ENCODE assay signal across 10 cellular contexts in genomic region chr16:14111713-14112538, GRCh38. TPM values are rescaled to one million over a fixed set of nuclear protein-coding genes. Genes with fewer than 3 reads are reported as not detected.
A peak's percentile ranks its signal among the peaks of the same experiment; 100 is the strongest.
DNase-seq lines count a peak whose midpoint lies in the region; ATAC-seq and TF ChIP-seq lines count a peak whose summit lies in the region.
"Had no signal": no experiment of that assay in that cellular context is flagged by ENCODE, and none has a peak within 500 bp of the region (broad histone marks: within the 10 kb centered on the region; RNA-seq: fewer than 3 reads in every experiment).

No MANE protein-coding gene starts in this region.

- 65% methylated on average over 14 of the region's 14 CpGs for WGBS in suprapubic skin

- H3K9me3 ChIP-seq in suprapubic skin = no peaks in the 10 kb centered on the region

- no peaks in the 10 kb centered on the region for H3K36me3 ChIP-seq in suprapubic skin

- H3K27ac ChIP-seq in VCaP = peak overlapping the region; percentile 52
- H3K27ac ChIP-seq in suprapubic skin = no peak overlapping the region

- H3K4me1 Mint-ChIP-seq in stimulated activated effector memory CD8-positive, alpha-beta T cell treated with anti-CD3 and anti-CD28 coated beads, Interleukin-12 subunit alpha, Interleukin-12 subunit beta, amount 100 ng/mL, for 72 hours = peaks cover 29% of the 10 kb centered on the region
- H3K4me1 Mint-ChIP-seq in activated T-cell treated with anti-CD3 and anti-CD28 coated beads, Interleukin-2, amount 50 U/mL, for 4 hours (ENCODE audit: low read depth) = peaks cover 35% of the 10 kb centered on the region

- TF ChIP-seq EP300 in suprapubic skin (IDR thresholded peaks at IDR 0.05) = no peak

- H3K27me3 Mint-ChIP-seq in activated T-cell treated with anti-CD3 and anti-CD28 coated beads, Interleukin-2, amount 50 U/mL, for 4 hours (ENCODE audit: low read depth) = no peaks in the 10 kb centered on the region
- H3K27me3 Mint-ChIP-seq: activated naive CD8-positive, alpha-beta T cell had no signal

- H3K27ac Mint-ChIP-seq in stimulated activated effector memory CD8-positive, alpha-beta T cell treated with anti-CD3 and anti-CD28 coated beads, Interleukin-12 subunit alpha, Interleukin-12 subunit beta, amount 100 ng/mL, for 72 hours = peak overlapping the region; percentile 57
- H3K27ac Mint-ChIP-seq: activated naive CD8-positive, alpha-beta T cell had no signal

- no peak for TF ChIP-seq CTCF in VCaP (conservative IDR thresholded peaks at IDR 0.05)
- TF ChIP-seq CTCF in suprapubic skin (IDR thresholded peaks at IDR 0.05) = no peak

- H3K4me1 ChIP-seq in suprapubic skin = peaks cover 28% of the 10 kb centered on the region

- no peaks in the 10 kb centered on the region for H3K27me3 ChIP-seq in suprapubic skin

- DNase-seq in HT1080 (ENCODE audit: low read depth) (peak; percentile 18), left cardiac atrium (peak; percentile 70), suprapubic skin (ENCODE audit: low spot score in 2 of 2) (no peak), NCI-H526 (lab: John Stamatoyannopoulos, UW) (no peak)
- no peak for DNase-seq in stimulated activated effector memory CD8-positive, alpha-beta T cell treated with anti-CD3 and anti-CD28 coated beads, Interleukin-12 subunit alpha, Interleukin-12 subunit beta, amount 100 ng/mL, for 72 hours (ENCODE audit: low spot score in 2 of 2)
- no peak for DNase-seq in activated T-cell treated with anti-CD3 and anti-CD28 coated beads, Interleukin-2, amount 50 U/mL, for 4 hours

- intact Hi-C loops in left cardiac atrium (cut with DNase I) = no loop called here

- TF ChIP-seq POLR2A in suprapubic skin (IDR thresholded peaks at IDR 0.05) = no peak

- no peaks in the 10 kb centered on the region for H3K36me3 Mint-ChIP-seq in stimulated activated effector memory CD8-positive, alpha-beta T cell treated with anti-CD3 and anti-CD28 coated beads, Interleukin-12 subunit alpha, Interleukin-12 subunit beta, amount 100 ng/mL, for 72 hours
- peaks cover 4% of the 10 kb centered on the region for H3K36me3 Mint-ChIP-seq in activated T-cell treated with anti-CD3 and anti-CD28 coated beads, Interleukin-2, amount 50 U/mL, for 4 hours (ENCODE audit: insufficient read depth)

- no peaks in the 10 kb centered on the region for H3K9me3 Mint-ChIP-seq in stimulated activated effector memory CD8-positive, alpha-beta T cell treated with anti-CD3 and anti-CD28 coated beads, Interleukin-12 subunit alpha, Interleukin-12 subunit beta, amount 100 ng/mL, for 72 hours
- H3K9me3 Mint-ChIP-seq in activated T-cell treated with anti-CD3 and anti-CD28 coated beads, Interleukin-2, amount 50 U/mL, for 4 hours = no peaks in the 10 kb centered on the region
- H3K9me3 Mint-ChIP-seq: neural crest cell had no signal

- H3K4me3 ChIP-seq in suprapubic skin = no peak overlapping the region

- H3K4me3 Mint-ChIP-seq in stimulated activated effector memory CD8-positive, alpha-beta T cell treated with anti-CD3 and anti-CD28 coated beads, Interleukin-12 subunit alpha, Interleukin-12 subunit beta, amount 100 ng/mL, for 72 hours = no peak overlapping the region
- H3K4me3 Mint-ChIP-seq in activated T-cell treated with anti-CD3 and anti-CD28 coated beads, Interleukin-2, amount 50 U/mL, for 4 hours = no peak overlapping the region
- H3K4me3 Mint-ChIP-seq: activated naive CD8-positive, alpha-beta T cell; neural crest cell had no signal

- ATAC-seq in left cardiac atrium = peak; percentile 53 to 62
- no peak for ATAC-seq in stimulated activated effector memory CD8-positive, alpha-beta T cell treated with anti-CD3 and anti-CD28 coated beads, Interleukin-12 subunit alpha, Interleukin-12 subunit beta, amount 100 ng/mL, for 72 hours
- ATAC-seq in HG03460 (IDR thresholded peaks at IDR 0.05; ENCODE audit: unreplicated experiment) = no peak
- no peak for ATAC-seq in activated T-cell treated with anti-CD3 and anti-CD28 coated beads, Interleukin-2, amount 50 U/mL, for 4 hours

RNA-seq across cellular contexts. Expression of gene MRTFB, which starts 40.8 kb away (rescaled TPM):
- total RNA-seq in HT1080 (2014; rRNA removed; shearing (Covaris generic)) = 2.6 and 5.1 TPM in 2 replicates
- polyA plus RNA-seq in HT1080 (2015; cell fraction: cytosol; rRNA removed) = 4.1 and 4.6 TPM in 2 replicates
- polyA plus RNA-seq in HT1080 (2015; cell fraction: nucleus; rRNA removed) = 12.9 and 20.9 TPM in 2 replicates
- total RNA-seq in left cardiac atrium = 10 to 100 TPM; 34.7 to 36.8 TPM
- 100 to 1,000 TPM in 1 of 4 donors, 10 to 100 TPM in 3; 43.6 to 197 (median 65.5) TPM for total RNA-seq in suprapubic skin
- 10 to 100 TPM in 1 of 3 donors, 1 to 10 TPM in 2; 8.6 to 11.0 (median 8.9) TPM for total RNA-seq in activated T-cell treated with anti-CD3 and anti-CD28 coated beads, Interleukin-2, amount 50 U/mL, for 4 hours

Comparison
In these comparisons a context has a peak if more than half of its experiments do, and no peak if none do; other contexts are left out.
1. DNase-seq: peak in HT1080 (single experiment) and left cardiac atrium (single experiment); none in stimulated activated effector memory CD8-positive, alpha-beta T cell treated with anti-CD3 and anti-CD28 coated beads, Interleukin-12 subunit alpha, Interleukin-12 subunit beta, amount 100 ng/mL, for 72 hours (0 of 2), suprapubic skin (0 of 2), activated T-cell treated with anti-CD3 and anti-CD28 coated beads, Interleukin-2, amount 50 U/mL, for 4 hours (single experiment) and NCI-H526 (0 of 2).
2. ATAC-seq: peak in left cardiac atrium (2 of 2); none in stimulated activated effector memory CD8-positive, alpha-beta T cell treated with anti-CD3 and anti-CD28 coated beads, Interleukin-12 subunit alpha, Interleukin-12 subunit beta, amount 100 ng/mL, for 72 hours (single experiment), HG03460 (single experiment) and activated T-cell treated with anti-CD3 and anti-CD28 coated beads, Interleukin-2, amount 50 U/mL, for 4 hours (0 of 2).